Comparison of ENCODE assay signal across 28 cellular contexts in the genomic region with DNA sequence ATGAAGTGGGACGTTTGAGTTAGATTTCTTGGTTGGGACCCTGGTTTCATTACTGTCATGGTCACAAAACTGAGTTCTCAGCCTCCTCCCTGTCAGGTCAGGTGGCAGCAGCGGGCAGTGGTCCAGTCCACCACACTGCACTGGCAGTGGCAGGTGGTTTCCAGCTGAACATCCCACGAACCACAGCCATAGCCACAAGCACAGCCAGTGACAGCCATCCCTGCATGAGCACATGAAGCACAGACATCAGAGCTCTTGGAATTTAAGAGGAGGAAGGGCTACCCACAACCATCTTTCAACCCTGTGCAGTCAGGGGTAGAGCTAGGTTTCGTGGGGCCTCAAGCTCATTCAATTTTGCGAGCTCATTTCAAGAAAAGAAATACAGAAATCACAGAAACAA. TPM values are rescaled to one million over a fixed set of nuclear protein-coding genes. Genes with fewer than 3 reads are reported as not detected.
"Had no signal": no experiment of that assay in that cellular context is flagged by ENCODE, and none has a peak within 500 bp of the region (broad histone marks: within the 10 kb centered on the region; RNA-seq: fewer than 3 reads in every experiment).

No MANE protein-coding gene starts in this region.

- H3K4me1 Mint-ChIP-seq: nephron had no signal

- H3K9ac ChIP-seq: parathyroid adenoma had no signal

- H2AFZ ChIP-seq: parathyroid adenoma had no signal

- H3K79me2 ChIP-seq: parathyroid adenoma had no signal

- H3K4me1 ChIP-seq: left lung, parathyroid adenoma, vagina had no signal

- H3K4me3 Mint-ChIP-seq: activated naive CD4-positive, alpha-beta T cell treated with anti-CD3 and anti-CD28 coated beads for 36 hours; activated naive CD8-positive, alpha-beta T cell treated with anti-CD3 and anti-CD28 coated beads, Interleukin-2, amount 50 U/mL, for 24 hours; dendritic cell treated with granulocyte-macrophage colony-stimulating factor and Interleukin-4, amounts not matched to agents 40 ng/mL and 50 ng/mL, for 4 days; nephron had no signal

- H3K27ac Mint-ChIP-seq: activated naive CD4-positive, alpha-beta T cell treated with anti-CD3 and anti-CD28 coated beads for 36 hours; activated naive CD8-positive, alpha-beta T cell treated with anti-CD3 and anti-CD28 coated beads, Interleukin-2, amount 50 U/mL, for 24 hours; dendritic cell treated with granulocyte-macrophage colony-stimulating factor and Interleukin-4, amounts not matched to agents 40 ng/mL and 50 ng/mL, for 4 days; nephron had no signal

- H3K9me3 Mint-ChIP-seq: activated naive CD4-positive, alpha-beta T cell treated with anti-CD3 and anti-CD28 coated beads for 36 hours; activated naive CD8-positive, alpha-beta T cell treated with anti-CD3 and anti-CD28 coated beads, Interleukin-2, amount 50 U/mL, for 24 hours; dendritic cell treated with granulocyte-macrophage colony-stimulating factor and Interleukin-4, amounts not matched to agents 40 ng/mL and 50 ng/mL, for 4 days had no signal

- H3K27me3 Mint-ChIP-seq: activated naive CD8-positive, alpha-beta T cell treated with anti-CD3 and anti-CD28 coated beads, Interleukin-2, amount 50 U/mL, for 24 hours; dendritic cell treated with granulocyte-macrophage colony-stimulating factor and Interleukin-4, amounts not matched to agents 40 ng/mL and 50 ng/mL, for 4 days had no signal

- H3K36me3 ChIP-seq: left lung, transverse colon, vagina had no signal

- ATAC-seq: activated naive CD8-positive, alpha-beta T cell treated with anti-CD3 and anti-CD28 coated beads, Interleukin-2, amount 50 U/mL, for 24 hours; esophagus mucosa; left lung; right cardiac atrium had no signal

- H3K9me3 ChIP-seq: left lung, transverse colon, vagina had no signal

- H3K27me3 ChIP-seq: left lung, transverse colon, vagina had no signal

- DNase-seq: activated CD4-positive, alpha-beta T cell treated with anti-CD3 and anti-CD28 coated beads for 1 hour; activated CD4-positive, alpha-beta T cell treated with anti-CD3 and anti-CD28 coated beads, Interleukin-2, amount 50 U/mL, for 1 hour; activated CD8-positive, alpha-beta memory T cell treated with anti-CD3 and anti-CD28 coated beads for 24 hours; activated naive CD4-positive, alpha-beta T cell treated with anti-CD3 and anti-CD28 coated beads for 36 hours; activated naive CD8-positive, alpha-beta T cell treated with anti-CD3 and anti-CD28 coated beads, Interleukin-2, amount 50 U/mL, for 24 hours; activated T-cell treated with anti-CD3 and anti-CD28 coated beads, Interleukin-2, amount 50 U/mL, for 48 hours; effector CD8-positive, alpha-beta T cell; foreskin melanocyte; kidney glomerular epithelial cell; left lung; right cardiac atrium; stimulated activated CD4-positive, alpha-beta T cell treated with anti-CD3 and anti-CD28 coated beads, Interleukin-12 subunit alpha, Interleukin-12 subunit beta, amount 100 ng/mL, for 4 hours; stimulated activated CD4-positive, alpha-beta T cell treated with anti-CD3 and anti-CD28 coated beads, Interleukin-4, amount 100 ng/mL, for 4 hours; T-helper 1 cell; T-helper 9 cell; transverse colon had no signal

- H3K27ac ChIP-seq: left lung, parathyroid adenoma, vagina had no signal

- H3K4me3 ChIP-seq: left lung, lung, vagina had no signal

RNA-seq across cellular contexts. Expression of a gene that starts 1.5 kb away (rescaled TPM):
- total RNA-seq: activated naive CD4-positive, alpha-beta T cell treated with anti-CD3 and anti-CD28 coated beads for 36 hours; cardiac septum; chondrocyte; esophagus mucosa; left lung; lung; mesenteric fat pad; pulmonary artery endothelial cell; right cardiac atrium; skeletal muscle tissue; temporal lobe; vagina had no signal
- polyA plus RNA-seq: lung, right cardiac atrium had no signal
